Comparison of ENCODE assay signal across 9 cellular contexts in genomic region chr2:44938287-44939073, GRCh38. TPM values are rescaled to one million over a fixed set of nuclear protein-coding genes. Genes with fewer than 3 reads are reported as not detected.
DNase-seq lines count a peak whose midpoint lies in the region; ATAC-seq and TF ChIP-seq lines count a peak whose summit lies in the region.
"Had no signal": no experiment of that assay in that cellular context is flagged by ENCODE, and none has a peak within 500 bp of the region (broad histone marks: within the 10 kb centered on the region; RNA-seq: fewer than 3 reads in every experiment).

No MANE protein-coding gene starts in this region.

- H3K9me3 ChIP-seq in RWPE2 (ENCODE audit: severe bottlenecking): no peaks in the 10 kb centered on the region
- no peaks in the 10 kb centered on the region for H3K9me3 ChIP-seq in spleen

- WGBS in spleen, 5 donors: 4 to 19% (median 6%) methylated on average over 10 to 59 of the region's 59 CpGs

- no peak for TF ChIP-seq POLR2A in spleen (IDR thresholded peaks at IDR 0.05)

- H3K4me1 ChIP-seq in RWPE2 (ENCODE audit: insufficient read depth, poor library complexity, severe bottlenecking) (no peaks in the 10 kb centered on the region), spleen (peaks cover 27 to 91% (median 69%) of the 10 kb centered on the region in 6 donors)

- DNase-seq in NCI-H2227 (lab: John Stamatoyannopoulos, UW; ENCODE audit: unreplicated experiment): peak; percentile 32
- no peak for DNase-seq in NCI-H2227 treated with DMSO at 0.1 percent for 48 hours (lab: John Stamatoyannopoulos, UW)
- DNase-seq in RWPE2 (ENCODE audit: low spot score): no peak
- DNase-seq in spleen: peak; percentile 74
- no peak for DNase-seq in NCI-H1105 treated with DMSO at 0.1 percent for 48 hours (lab: John Stamatoyannopoulos, UW)
- no peak for DNase-seq in AG08396 (ENCODE audit: low spot score)

- intact Hi-C loops in spleen (cut with DNase I; ENCODE audit: low total_unique reads): no loop called here

- H3K4me3 ChIP-seq in RWPE2 (ENCODE audit: severe bottlenecking) (peak overlapping the region; percentile 20), iPS-11a (ENCODE audit: low read depth, low read length) (peak overlapping the region; percentile 17), spleen (peak overlapping the region in 7 of 8 donors; percentile 10 to 58 (median 14))

- TF ChIP-seq CTCF in RWPE2 (IDR thresholded peaks at IDR 0.05; ENCODE audit: poor library complexity, severe bottlenecking): no peak
- no peak for TF ChIP-seq CTCF in spleen (IDR thresholded peaks at IDR 0.05 in 8 of 11, conservative IDR thresholded peaks at IDR 0.05 in 3 of 11)

- H3K36me3 ChIP-seq in RWPE2 (ENCODE audit: low read depth) (no peaks in the 10 kb centered on the region), spleen (no peaks in the 10 kb centered on the region)

- H3K27ac ChIP-seq in RWPE2 (ENCODE audit: poor library complexity, severe bottlenecking) (no peak overlapping the region), spleen (no peak overlapping the region)

- ATAC-seq in RWPE2 (ENCODE audit: low read depth) (peak; percentile 28; the same call in 2 of the 3 replicates), HG03025 (IDR thresholded peaks at IDR 0.05; ENCODE audit: low FRiP score, unreplicated experiment) (no peak)

- peaks cover 99% of the 10 kb centered on the region for H3K27me3 ChIP-seq in RWPE2 (ENCODE audit: insufficient read depth, poor library complexity, severe bottlenecking)
- H3K27me3 ChIP-seq in spleen (replicated peaks in 1 of 7): peaks cover 19 to 100% (median 99%) of the 10 kb centered on the region in 7 donors

RNA-seq across cellular contexts. Expression of gene SIX3, which starts 3.0 kb away (rescaled TPM):
- not detected for total RNA-seq in spleen
- under 1 TPM in 1 of 3 donors, not detected in 2; 0.03 TPM for polyA plus RNA-seq in spleen
- total RNA-seq: glomerular endothelial cell had no signal

Comparison
In these comparisons a context has a peak if more than half of its experiments do, and no peak if none do; other contexts are left out.
1. DNase-seq: peak in NCI-H2227 (single experiment) and spleen (single experiment); none in NCI-H2227 treated with DMSO at 0.1 percent for 48 hours (single experiment), RWPE2 (single experiment), NCI-H1105 treated with DMSO at 0.1 percent for 48 hours (single experiment) and AG08396 (single experiment).
2. Peak in every context shown above with its lines, with median percentiles within 50 percentile points of each other: H3K4me3 ChIP-seq.